ENCODE assay signal across 14 cellular contexts in the genomic region with DNA sequence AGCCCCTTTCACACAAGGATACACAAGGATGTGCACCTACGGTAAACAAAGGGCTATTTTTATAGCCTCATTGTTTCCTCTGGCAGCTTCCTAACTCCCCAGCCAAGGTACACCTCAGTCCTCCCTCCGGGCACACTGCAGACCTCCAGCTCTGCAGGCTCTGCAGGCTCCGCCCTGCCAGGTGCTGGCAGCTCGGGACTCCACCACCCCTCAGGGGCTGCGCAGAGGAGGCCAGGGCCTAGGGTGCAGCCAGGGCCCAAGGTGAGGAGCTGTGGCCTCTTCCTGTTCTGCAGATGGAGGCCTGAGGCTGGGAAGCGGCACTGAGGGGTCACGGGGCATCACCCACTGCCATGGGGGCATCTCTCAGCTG. TPM values are rescaled to one million over a fixed set of nuclear protein-coding genes. Genes with fewer than 3 reads are reported as not detected.
DNase-seq lines count a peak whose midpoint lies in the region; ATAC-seq, FAIRE-seq and TF ChIP-seq lines count a peak whose summit lies in the region.
"Had no signal": no experiment of that assay in that cellular context is flagged by ENCODE, and none has a peak within 500 bp of the region (broad histone marks: within the 10 kb centered on the region; RNA-seq: fewer than 3 reads in every experiment).

No MANE protein-coding gene starts in this region.

- no peaks in the 10 kb centered on the region for H3K36me3 Mint-ChIP-seq in WTC11
- H3K36me3 Mint-ChIP-seq: brain had no signal

- peak overlapping the region; percentile 36 to 47 for H3K9ac ChIP-seq in duodenal mucosa (ENCODE audit: low read depth in 1 of 2, low read length in 2 of 2)

- H3K4me3 Mint-ChIP-seq in WTC11, result no peak overlapping the region
- H3K4me3 Mint-ChIP-seq: brain had no signal

- TF ChIP-seq CTCF in WTC11 (IDR thresholded peaks at IDR 0.05), result no peak
- no peak for TF ChIP-seq CTCF in foreskin fibroblast (IDR thresholded peaks at IDR 0.05; ENCODE audit: low read depth, low read length)

- H3K36me3 ChIP-seq in duodenal mucosa (ENCODE audit: control insufficient read depth in 1 of 2, insufficient read depth in 2 of 2, low read length in 2 of 2) (peaks cover 0 to 4% of the 10 kb centered on the region in 2 donors), small intestine (ENCODE audit: control insufficient read depth in 2 of 2, insufficient read depth in 2 of 2, low read length in 2 of 2) (no peaks in the 10 kb centered on the region)
- H3K36me3 ChIP-seq: upper lobe of left lung had no signal

- 17 to 58% (median 33%) methylated on average over 5 to 7 of the region's 7 CpGs for WGBS in small intestine, 3 donors

- POLR2A ChIA-PET in WTC11 (lab: Charles Lee), result no interaction called here

- H3K27me3 ChIP-seq in duodenal mucosa (ENCODE audit: control insufficient read depth in 1 of 2, insufficient read depth in 2 of 2, low read length in 2 of 2), result no peaks in the 10 kb centered on the region
- no peaks in the 10 kb centered on the region for H3K27me3 ChIP-seq in small intestine (ENCODE audit: control insufficient read depth in 2 of 2, insufficient read depth in 2 of 2, low read length in 2 of 2)
- H3K27me3 ChIP-seq: upper lobe of left lung had no signal

- CTCF ChIA-PET in WTC11 (lab: Charles Lee), result interaction anchor here (0.8 to 2.6 kb wide), 6 partner anchors 15 to 123 kb away, joined by 3 to 30 read pairs (median 10); no protein-coding TSS in a partner anchor

- DNase-seq in NCI-H1092 (lab: John Stamatoyannopoulos, UW), result peak; percentile 57
- DNase-seq in NCI-H774 (lab: John Stamatoyannopoulos, UW), result peak; percentile 25
- DNase-seq in small intestine, result peak; percentile 52
- no peak for DNase-seq in NOMO-1 treated with DMSO at 0.1 percent for 48 hours (lab: John Stamatoyannopoulos, UW; ENCODE audit: unreplicated experiment)
- DNase-seq in WTC11 (ENCODE audit: low spot score), result no peak
- DNase-seq in foreskin fibroblast, result no peak
- DNase-seq: activated T-cell treated with anti-CD3 and anti-CD28 coated beads for 4 hours; NK-92 treated with Interleukin-12 subunit alpha and Interleukin-12 subunit beta, amount 100 ng/mL, for 24 hours had no signal

- no peak for FAIRE-seq in small intestine (lab: Jason Lieb, UNC)
- FAIRE-seq: GM18507 had no signal

- no peaks in the 10 kb centered on the region for H3K9me3 Mint-ChIP-seq in WTC11

- H3K27me3 Mint-ChIP-seq in WTC11 (ENCODE audit: low read depth), result no peaks in the 10 kb centered on the region; the same call in 1 of the 2 replicates

- no peak overlapping the region for H3K27ac Mint-ChIP-seq in WTC11

- H3K4me3 ChIP-seq in duodenal mucosa (ENCODE audit: low read depth in 1 of 2, low read length in 2 of 2), result no peak overlapping the region
- H3K4me3 ChIP-seq in small intestine (ENCODE audit: low read depth in 1 of 2, low read length in 2 of 2), result no peak overlapping the region
- no peak overlapping the region for H3K4me3 ChIP-seq in foreskin fibroblast (ENCODE audit: low read depth in 1 of 2, low read length in 2 of 2)
- H3K4me3 ChIP-seq: lung, upper lobe of left lung had no signal

- peaks cover 23 to 26% of the 10 kb centered on the region in 2 donors for H3K4me1 ChIP-seq in duodenal mucosa (ENCODE audit: control insufficient read depth in 1 of 2, insufficient read depth in 2 of 2, low read length in 2 of 2)
- H3K4me1 ChIP-seq in small intestine (ENCODE audit: control insufficient read depth in 2 of 2, insufficient read depth in 1 of 2, low read depth in 1 of 2, low read length in 1 of 2), result peaks cover 0 to 4% of the 10 kb centered on the region in 2 donors

- H3K4me1 Mint-ChIP-seq in WTC11, result peaks cover 20% of the 10 kb centered on the region

- no peak; the same call in 1 of the 2 replicates for ATAC-seq in WTC11
- ATAC-seq in GM18511 (IDR thresholded peaks at IDR 0.05; ENCODE audit: unreplicated experiment), result no peak

- H3K27ac ChIP-seq in duodenal mucosa (ENCODE audit: low read depth, low read length) (no peak overlapping the region), small intestine (ENCODE audit: low read depth in 1 of 2, low read length in 1 of 2) (peak overlapping the region in 1 of 2 donors; percentile 50)
- H3K27ac ChIP-seq: upper lobe of left lung had no signal

- H3K9me3 ChIP-seq in duodenal mucosa (ENCODE audit: control insufficient read depth in 1 of 2, low read length in 2 of 2) (no peaks in the 10 kb centered on the region), small intestine (ENCODE audit: control insufficient read depth, low read depth) (no peaks in the 10 kb centered on the region)
- H3K9me3 ChIP-seq: upper lobe of left lung had no signal

TF ChIP-seq in WTC11, 78 proteins besides CTCF, POLR2A, EP300 and RAD21 (continues in another document):
- TF ChIP-seq, protein P1, sequence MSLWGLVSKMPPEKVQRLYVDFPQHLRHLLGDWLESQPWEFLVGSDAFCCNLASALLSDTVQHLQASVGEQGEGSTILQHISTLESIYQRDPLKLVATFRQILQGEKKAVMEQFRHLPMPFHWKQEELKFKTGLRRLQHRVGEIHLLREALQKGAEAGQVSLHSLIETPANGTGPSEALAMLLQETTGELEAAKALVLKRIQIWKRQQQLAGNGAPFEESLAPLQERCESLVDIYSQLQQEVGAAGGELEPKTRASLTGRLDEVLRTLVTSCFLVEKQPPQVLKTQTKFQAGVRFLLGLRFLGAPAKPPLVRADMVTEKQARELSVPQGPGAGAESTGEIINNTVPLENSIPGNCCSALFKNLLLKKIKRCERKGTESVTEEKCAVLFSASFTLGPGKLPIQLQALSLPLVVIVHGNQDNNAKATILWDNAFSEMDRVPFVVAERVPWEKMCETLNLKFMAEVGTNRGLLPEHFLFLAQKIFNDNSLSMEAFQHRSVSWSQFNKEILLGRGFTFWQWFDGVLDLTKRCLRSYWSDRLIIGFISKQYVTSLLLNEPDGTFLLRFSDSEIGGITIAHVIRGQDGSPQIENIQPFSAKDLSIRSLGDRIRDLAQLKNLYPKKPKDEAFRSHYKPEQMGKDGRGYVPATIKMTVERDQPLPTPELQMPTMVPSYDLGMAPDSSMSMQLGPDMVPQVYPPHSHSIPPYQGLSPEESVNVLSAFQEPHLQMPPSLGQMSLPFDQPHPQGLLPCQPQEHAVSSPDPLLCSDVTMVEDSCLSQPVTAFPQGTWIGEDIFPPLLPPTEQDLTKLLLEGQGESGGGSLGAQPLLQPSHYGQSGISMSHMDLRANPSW (CRISPR knock-in tag; conservative IDR thresholded peaks at IDR 0.05; ENCODE audit: low read depth), result no peak
- TF ChIP-seq NR1H2 (CRISPR knock-in tag; IDR thresholded peaks at IDR 0.05), result no peak
- TF ChIP-seq, protein P2, sequence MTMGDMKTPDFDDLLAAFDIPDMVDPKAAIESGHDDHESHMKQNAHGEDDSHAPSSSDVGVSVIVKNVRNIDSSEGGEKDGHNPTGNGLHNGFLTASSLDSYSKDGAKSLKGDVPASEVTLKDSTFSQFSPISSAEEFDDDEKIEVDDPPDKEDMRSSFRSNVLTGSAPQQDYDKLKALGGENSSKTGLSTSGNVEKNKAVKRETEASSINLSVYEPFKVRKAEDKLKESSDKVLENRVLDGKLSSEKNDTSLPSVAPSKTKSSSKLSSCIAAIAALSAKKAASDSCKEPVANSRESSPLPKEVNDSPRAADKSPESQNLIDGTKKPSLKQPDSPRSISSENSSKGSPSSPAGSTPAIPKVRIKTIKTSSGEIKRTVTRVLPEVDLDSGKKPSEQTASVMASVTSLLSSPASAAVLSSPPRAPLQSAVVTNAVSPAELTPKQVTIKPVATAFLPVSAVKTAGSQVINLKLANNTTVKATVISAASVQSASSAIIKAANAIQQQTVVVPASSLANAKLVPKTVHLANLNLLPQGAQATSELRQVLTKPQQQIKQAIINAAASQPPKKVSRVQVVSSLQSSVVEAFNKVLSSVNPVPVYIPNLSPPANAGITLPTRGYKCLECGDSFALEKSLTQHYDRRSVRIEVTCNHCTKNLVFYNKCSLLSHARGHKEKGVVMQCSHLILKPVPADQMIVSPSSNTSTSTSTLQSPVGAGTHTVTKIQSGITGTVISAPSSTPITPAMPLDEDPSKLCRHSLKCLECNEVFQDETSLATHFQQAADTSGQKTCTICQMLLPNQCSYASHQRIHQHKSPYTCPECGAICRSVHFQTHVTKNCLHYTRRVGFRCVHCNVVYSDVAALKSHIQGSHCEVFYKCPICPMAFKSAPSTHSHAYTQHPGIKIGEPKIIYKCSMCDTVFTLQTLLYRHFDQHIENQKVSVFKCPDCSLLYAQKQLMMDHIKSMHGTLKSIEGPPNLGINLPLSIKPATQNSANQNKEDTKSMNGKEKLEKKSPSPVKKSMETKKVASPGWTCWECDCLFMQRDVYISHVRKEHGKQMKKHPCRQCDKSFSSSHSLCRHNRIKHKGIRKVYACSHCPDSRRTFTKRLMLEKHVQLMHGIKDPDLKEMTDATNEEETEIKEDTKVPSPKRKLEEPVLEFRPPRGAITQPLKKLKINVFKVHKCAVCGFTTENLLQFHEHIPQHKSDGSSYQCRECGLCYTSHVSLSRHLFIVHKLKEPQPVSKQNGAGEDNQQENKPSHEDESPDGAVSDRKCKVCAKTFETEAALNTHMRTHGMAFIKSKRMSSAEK (CRISPR knock-in tag; IDR thresholded peaks at IDR 0.05; ENCODE audit: borderline replicate concordance), result no peak
- no peak for TF ChIP-seq SP1 (CRISPR knock-in tag; conservative IDR thresholded peaks at IDR 0.05)
- TF ChIP-seq, protein P3, sequence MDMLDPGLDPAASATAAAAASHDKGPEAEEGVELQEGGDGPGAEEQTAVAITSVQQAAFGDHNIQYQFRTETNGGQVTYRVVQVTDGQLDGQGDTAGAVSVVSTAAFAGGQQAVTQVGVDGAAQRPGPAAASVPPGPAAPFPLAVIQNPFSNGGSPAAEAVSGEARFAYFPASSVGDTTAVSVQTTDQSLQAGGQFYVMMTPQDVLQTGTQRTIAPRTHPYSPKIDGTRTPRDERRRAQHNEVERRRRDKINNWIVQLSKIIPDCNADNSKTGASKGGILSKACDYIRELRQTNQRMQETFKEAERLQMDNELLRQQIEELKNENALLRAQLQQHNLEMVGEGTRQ (CRISPR knock-in tag; IDR thresholded peaks at IDR 0.05), result no peak

RNA-seq across cellular contexts. Expression of a gene that starts 19.8 kb away (rescaled TPM):
- polyA plus RNA-seq in small intestine, result 10 to 100 TPM; 29.2 to 50.6 (median 33.1) TPM
- total RNA-seq in WTC11 (2021), result 119 to 128 TPM (median 124 TPM) in 3 replicates

Comparison
In these comparisons a context has a peak if more than half of its experiments do, and no peak if none do; other contexts are left out.
1. DNase-seq: peak in NCI-H1092 (single experiment), NCI-H774 (single experiment) and small intestine (single experiment); none in NOMO-1 treated with DMSO at 0.1 percent for 48 hours (single experiment), WTC11 (single experiment) and foreskin fibroblast (0 of 2).